Comparison of ENCODE assay signal across 12 cellular contexts in genomic region chr20:49397525-49397924, GRCh38.
A peak's percentile ranks its signal among the peaks of the same experiment; 100 is the strongest.
DNase-seq lines count a peak whose midpoint lies in the region; ATAC-seq and TF ChIP-seq lines count a peak whose summit lies in the region.
"Had no signal": no experiment of that assay in that cellular context is flagged by ENCODE, and none has a peak within 500 bp of the region (broad histone marks: within the 10 kb centered on the region; RNA-seq: fewer than 3 reads in every experiment).

No MANE protein-coding gene starts in this region.

- DNase-seq in ELR (ENCODE audit: low read depth) (peak; percentile 91), NB4 (ENCODE audit: low read depth) (peak; percentile 52), colonic mucosa (peak; percentile 21), prostate gland (ENCODE audit: low spot score) (no peak), suprapubic skin (ENCODE audit: low spot score in 2 of 2) (no peak), Ammon's horn (ENCODE audit: low spot score) (no peak)
- DNase-seq: activated CD4-positive, alpha-beta T cell treated with anti-CD3 and anti-CD28 coated beads, Interleukin-2, amount 50 U/mL, for 1 hour; activated naive CD8-positive, alpha-beta T cell treated with anti-CD3 and anti-CD28 coated beads, Interleukin-2, amount 10 ng/mL, durations not matched to agents 7 days and 5 days; Caco-2 had no signal

- no peaks in the 10 kb centered on the region for H3K9me3 ChIP-seq in colonic mucosa
- no peaks in the 10 kb centered on the region for H3K9me3 ChIP-seq in prostate gland
- no peaks in the 10 kb centered on the region for H3K9me3 ChIP-seq in suprapubic skin

- H3K27me3 ChIP-seq in colonic mucosa (no peaks in the 10 kb centered on the region), prostate gland (replicated peaks; ENCODE audit: insufficient read depth) (no peaks in the 10 kb centered on the region), suprapubic skin (no peaks in the 10 kb centered on the region)

- ATAC-seq in GM21529 (IDR thresholded peaks at IDR 0.05; ENCODE audit: unreplicated experiment): no peak
- no peak for ATAC-seq in HG03378 (IDR thresholded peaks at IDR 0.05; ENCODE audit: unreplicated experiment)

- no peak for TF ChIP-seq POLR2A in NB4 (IDR thresholded peaks at IDR 0.05; ENCODE audit: extremely low read depth, insufficient read length)
- no peak for TF ChIP-seq POLR2A in prostate gland (IDR thresholded peaks at IDR 0.05)
- TF ChIP-seq POLR2A in suprapubic skin (IDR thresholded peaks at IDR 0.05): no peak

- H3K4me3 ChIP-seq in NB4 (ENCODE audit: low read depth, low read length) (no peak overlapping the region), colonic mucosa (no peak overlapping the region), prostate gland (no peak overlapping the region), suprapubic skin (no peak overlapping the region)
- H3K4me3 ChIP-seq: SK-N-MC had no signal

- TF ChIP-seq EP300 in suprapubic skin (IDR thresholded peaks at IDR 0.05): no peak

- H3K9ac ChIP-seq in colonic mucosa (ENCODE audit: low read depth in 2 of 2, low read length in 2 of 2): no peak overlapping the region

- TF ChIP-seq CTCF in NB4 (IDR thresholded peaks at IDR 0.05; ENCODE audit: low read depth, low read length) (no peak), colonic mucosa (IDR thresholded peaks at IDR 0.05) (no peak), prostate gland (IDR thresholded peaks at IDR 0.05) (no peak), suprapubic skin (IDR thresholded peaks at IDR 0.05) (no peak)

- no peak overlapping the region for H3K27ac ChIP-seq in colonic mucosa
- peak overlapping the region; percentile 25 to 43 for H3K27ac ChIP-seq in prostate gland
- H3K27ac ChIP-seq in suprapubic skin: no peak overlapping the region
- H3K27ac ChIP-seq: SK-N-MC had no signal

- H3K4me1 ChIP-seq in colonic mucosa (no peaks in the 10 kb centered on the region), prostate gland (replicated peaks) (no peaks in the 10 kb centered on the region), suprapubic skin (peaks cover 25% of the 10 kb centered on the region)

- intact Hi-C loops in colonic mucosa (cut with DNase I) (no loop called here), prostate gland (cut with DNase I) (no loop called here)

- no peaks in the 10 kb centered on the region for H3K36me3 ChIP-seq in colonic mucosa
- no peaks in the 10 kb centered on the region for H3K36me3 ChIP-seq in prostate gland
- H3K36me3 ChIP-seq in suprapubic skin: no peaks in the 10 kb centered on the region

- 65% methylated on average over 6 of the region's 6 CpGs for WGBS in prostate gland
- 79% methylated on average over 6 of the region's 6 CpGs for WGBS in suprapubic skin

Comparison
In these comparisons a context has a peak if more than half of its experiments do, and no peak if none do; other contexts are left out.
1. DNase-seq: peak in ELR (single experiment), NB4 (single experiment) and colonic mucosa (single experiment); none in prostate gland (single experiment), suprapubic skin (0 of 2) and Ammon's horn (single experiment).
2. H3K27ac ChIP-seq: peak in prostate gland (2 of 2); none in colonic mucosa (single experiment) and suprapubic skin (single experiment).